ENCODE assay signal across 2 cellular contexts in genomic region chr2:78861546-78861945, GRCh38.
TF ChIP-seq lines count a peak whose summit lies in the region.

No MANE protein-coding gene starts in this region.

TF ChIP-seq in Ishikawa, 13 proteins besides CTCF, POLR2A, EP300 and RAD21 (continued from another document):
- TF ChIP-seq, protein P1, sequence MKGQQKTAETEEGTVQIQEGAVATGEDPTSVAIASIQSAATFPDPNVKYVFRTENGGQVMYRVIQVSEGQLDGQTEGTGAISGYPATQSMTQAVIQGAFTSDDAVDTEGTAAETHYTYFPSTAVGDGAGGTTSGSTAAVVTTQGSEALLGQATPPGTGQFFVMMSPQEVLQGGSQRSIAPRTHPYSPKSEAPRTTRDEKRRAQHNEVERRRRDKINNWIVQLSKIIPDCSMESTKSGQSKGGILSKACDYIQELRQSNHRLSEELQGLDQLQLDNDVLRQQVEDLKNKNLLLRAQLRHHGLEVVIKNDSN (IDR thresholded peaks at IDR 0.05) = no peak
- TF ChIP-seq ZBTB7A (IDR thresholded peaks at IDR 0.05; ENCODE audit: low read depth) (no peak), TEAD4 (IDR thresholded peaks at IDR 0.05) (no peak)

TF ChIP-seq in K562, 482 proteins besides CTCF, POLR2A, EP300 and RAD21 (continued from another document):
- TF ChIP-seq PATZ1 (CRISPR knock-in tag; IDR thresholded peaks at IDR 0.05; ENCODE audit: borderline replicate concordance) (no peak), RNF219 (CRISPR knock-in tag; IDR thresholded peaks at IDR 0.05) (no peak), MCM5 (IDR thresholded peaks at IDR 0.05; ENCODE audit: low read depth) (no peak), SLC30A9 (CRISPR knock-in tag; IDR thresholded peaks at IDR 0.05) (no peak), ELF2 (CRISPR knock-in tag; IDR thresholded peaks at IDR 0.05) (no peak)
- TF ChIP-seq, protein P2, sequence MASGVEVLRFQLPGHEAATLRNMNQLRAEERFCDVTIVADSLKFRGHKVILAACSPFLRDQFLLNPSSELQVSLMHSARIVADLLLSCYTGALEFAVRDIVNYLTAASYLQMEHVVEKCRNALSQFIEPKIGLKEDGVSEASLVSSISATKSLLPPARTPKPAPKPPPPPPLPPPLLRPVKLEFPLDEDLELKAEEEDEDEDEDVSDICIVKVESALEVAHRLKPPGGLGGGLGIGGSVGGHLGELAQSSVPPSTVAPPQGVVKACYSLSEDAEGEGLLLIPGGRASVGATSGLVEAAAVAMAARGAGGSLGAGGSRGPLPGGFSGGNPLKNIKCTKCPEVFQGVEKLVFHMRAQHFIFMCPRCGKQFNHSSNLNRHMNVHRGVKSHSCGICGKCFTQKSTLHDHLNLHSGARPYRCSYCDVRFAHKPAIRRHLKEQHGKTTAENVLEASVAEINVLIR (CRISPR knock-in tag; IDR thresholded peaks at IDR 0.05) = no peak
TF ChIP-seq in K562: peak in this region for 0.
